10 cellular contexts compared by ENCODE assay signal in genomic region chr2:176291768-176292393, GRCh38. TPM values are rescaled to one million over a fixed set of nuclear protein-coding genes. Genes with fewer than 3 reads are reported as not detected.
A peak's percentile ranks its signal among the peaks of the same experiment; 100 is the strongest.
DNase-seq lines count a peak whose midpoint lies in the region; ATAC-seq and TF ChIP-seq lines count a peak whose summit lies in the region.
"Had no signal": no experiment of that assay in that cellular context is flagged by ENCODE, and none has a peak within 500 bp of the region (broad histone marks: within the 10 kb centered on the region; RNA-seq: fewer than 3 reads in every experiment).

No MANE protein-coding gene starts in this region.

- TF ChIP-seq CTCF in WTC11 (IDR thresholded peaks at IDR 0.05) (no peak), endothelial cell (IDR thresholded peaks at IDR 0.05; ENCODE audit: unreplicated experiment) (no peak)

- H3K4me1 Mint-ChIP-seq in WTC11 (peaks cover 27% of the 10 kb centered on the region), endothelial cell (ENCODE audit: unreplicated experiment) (no peaks in the 10 kb centered on the region)

- CTCF ChIA-PET in WTC11 (lab: Charles Lee): no interaction called here

- ATAC-seq in GM19324 (IDR thresholded peaks at IDR 0.05; ENCODE audit: low FRiP score, unreplicated experiment) (peak; percentile 87), HG02973 (IDR thresholded peaks at IDR 0.05; ENCODE audit: unreplicated experiment) (peak; percentile 82), WTC11 (peak; percentile 77)

- POLR2A ChIA-PET in WTC11 (lab: Charles Lee): no interaction called here

- DNase-seq in WTC11 (ENCODE audit: low spot score) (no peak), epidermal melanocyte (ENCODE audit: insufficient read length, low spot score) (no peak), middle frontal gyrus (ENCODE audit: extremely low spot score, low spot score) (no peak), endothelial cell (ENCODE audit: low spot score) (no peak)
- DNase-seq in stimulated activated CD4-positive, alpha-beta T cell treated with anti-CD3 and anti-CD28 coated beads, Interleukin-1b, Interleukin-23, amount 100 ng/mL, for 48 hours: no peak
- DNase-seq: effector CD4-positive, alpha-beta T cell; NCI-H1105 treated with DMSO at 0.1 percent for 48 hours had no signal

- no peak overlapping the region for H3K4me3 Mint-ChIP-seq in WTC11
- H3K4me3 Mint-ChIP-seq in endothelial cell (ENCODE audit: unreplicated experiment): no peak overlapping the region

- H3K27ac Mint-ChIP-seq in WTC11 (no peak overlapping the region), endothelial cell (ENCODE audit: unreplicated experiment) (no peak overlapping the region)

- no peaks in the 10 kb centered on the region for H3K9me3 Mint-ChIP-seq in WTC11
- H3K9me3 Mint-ChIP-seq in endothelial cell (ENCODE audit: unreplicated experiment): no peaks in the 10 kb centered on the region

- H3K36me3 Mint-ChIP-seq in WTC11 (no peaks in the 10 kb centered on the region), endothelial cell (ENCODE audit: low read depth, unreplicated experiment) (no peaks in the 10 kb centered on the region)

- no peaks in the 10 kb centered on the region for H3K27me3 Mint-ChIP-seq in WTC11 (ENCODE audit: low read depth)
- H3K27me3 Mint-ChIP-seq in endothelial cell (ENCODE audit: unreplicated experiment): no peaks in the 10 kb centered on the region

- H3K4me3 ChIP-seq in GM08714 (ENCODE audit: low read length): peak overlapping the region; percentile 43; the same call in 1 of the 2 replicates

TF ChIP-seq in WTC11, 78 proteins besides CTCF, POLR2A, EP300 and RAD21:
- TF ChIP-seq MAX (CRISPR knock-in tag; IDR thresholded peaks at IDR 0.05): no peak
- TF ChIP-seq ZNF671 (CRISPR knock-in tag; IDR thresholded peaks at IDR 0.05): no peak
- no peak for TF ChIP-seq GTF2I (CRISPR knock-in tag; conservative IDR thresholded peaks at IDR 0.05)
- no peak for TF ChIP-seq ZMAT4 (CRISPR knock-in tag; IDR thresholded peaks at IDR 0.05)
- no peak for TF ChIP-seq MLX (CRISPR knock-in tag; IDR thresholded peaks at IDR 0.05)
- no peak for TF ChIP-seq ATF3 (CRISPR knock-in tag; conservative IDR thresholded peaks at IDR 0.05)
- TF ChIP-seq OVOL2 (CRISPR knock-in tag; IDR thresholded peaks at IDR 0.05; ENCODE audit: borderline replicate concordance): no peak
TF ChIP-seq in WTC11: peak in this region for 0.

RNA-seq across cellular contexts. Expression of gene MTX2, which starts 22.6 kb away (rescaled TPM):
- total RNA-seq in WTC11 (2021) (33.6 to 40.5 TPM (median 37.5 TPM) in 3 replicates), endothelial cell (ENCODE audit: unreplicated experiment) (19.5 TPM)
